Comparison of ENCODE assay signal across 15 cellular contexts in genomic region chr21:42579456-42580075, GRCh38.
"Had no signal": no experiment of that assay in that cellular context is flagged by ENCODE, and none has a peak within 500 bp of the region (broad histone marks: within the 10 kb centered on the region; RNA-seq: fewer than 3 reads in every experiment).

No MANE protein-coding gene starts in this region.

- H3K9me3 ChIP-seq: uterus had no signal

- ATAC-seq: activated CD4-positive, alpha-beta T cell treated with anti-CD3 and anti-CD28 coated beads for 36 hours; activated CD8-positive, alpha-beta T cell treated with anti-CD3 and anti-CD28 coated beads, Interleukin-2, amount 10 ng/mL, durations not matched to agents 7 days and 5 days; left lobe of liver; stimulated activated naive B cell treated with anti-CD40 and anti-IgM and Interleukin-4, amounts not matched to agents 10 μg/mL and 1 μg/mL and 100 μg/mL, for 72 hours had no signal

- H3K36me3 ChIP-seq: uterus had no signal

- H3K27me3 ChIP-seq: esophagus squamous epithelium, neural progenitor cell, uterus had no signal

- H3K27me3 Mint-ChIP-seq: activated CD4-positive, alpha-beta T cell treated with anti-CD3 and anti-CD28 coated beads for 36 hours; stimulated activated naive B cell treated with anti-CD40 and anti-IgM and Interleukin-4, amounts not matched to agents 10 μg/mL and 1 μg/mL and 100 μg/mL, for 72 hours had no signal

- H3K4me3 ChIP-seq: esophagus squamous epithelium, neural progenitor cell, uterus had no signal

- H3K4me1 Mint-ChIP-seq: activated CD4-positive, alpha-beta T cell treated with anti-CD3 and anti-CD28 coated beads for 36 hours; mesothelial cell of epicardium; stimulated activated naive B cell treated with anti-CD40 and anti-IgM and Interleukin-4, amounts not matched to agents 10 μg/mL and 1 μg/mL and 100 μg/mL, for 72 hours had no signal

- H3K4me1 ChIP-seq: uterus had no signal

- H3K27ac ChIP-seq: esophagus squamous epithelium, neural progenitor cell, parathyroid adenoma, uterus, VCaP had no signal

- H3K4me3 Mint-ChIP-seq: activated CD4-positive, alpha-beta T cell treated with anti-CD3 and anti-CD28 coated beads for 36 hours; activated CD8-positive, alpha-beta T cell treated with anti-CD3 and anti-CD28 coated beads, Interleukin-2, amount 10 ng/mL, durations not matched to agents 7 days and 5 days; mesothelial cell of epicardium; neural progenitor cell; stimulated activated naive B cell treated with anti-CD40 and anti-IgM and Interleukin-4, amounts not matched to agents 10 μg/mL and 1 μg/mL and 100 μg/mL, for 72 hours had no signal

- DNase-seq: activated CD4-positive, alpha-beta T cell treated with anti-CD3 and anti-CD28 coated beads for 36 hours; activated CD8-positive, alpha-beta memory T cell treated with anti-CD3 and anti-CD28 coated beads, Interleukin-2, amount 50 U/mL, for 48 hours; activated CD8-positive, alpha-beta T cell treated with anti-CD3 and anti-CD28 coated beads, Interleukin-2, amount 10 ng/mL, durations not matched to agents 7 days and 5 days; esophagus squamous epithelium; foreskin fibroblast; retina; stimulated activated CD4-positive, alpha-beta T cell treated with anti-CD3 and anti-CD28 coated beads, Interleukin-2, amount 100 ng/mL, for 24 hours; stimulated activated naive B cell treated with anti-CD40 and anti-IgM and Interleukin-4, amounts not matched to agents 10 μg/mL and 1 μg/mL and 100 μg/mL, for 72 hours; T-helper 9 cell had no signal

- H3K27ac Mint-ChIP-seq: activated CD4-positive, alpha-beta T cell treated with anti-CD3 and anti-CD28 coated beads for 36 hours; activated CD8-positive, alpha-beta T cell treated with anti-CD3 and anti-CD28 coated beads, Interleukin-2, amount 10 ng/mL, durations not matched to agents 7 days and 5 days; mesothelial cell of epicardium; stimulated activated naive B cell treated with anti-CD40 and anti-IgM and Interleukin-4, amounts not matched to agents 10 μg/mL and 1 μg/mL and 100 μg/mL, for 72 hours had no signal
